ENCODE assay signal across 20 cellular contexts in the genomic region with DNA sequence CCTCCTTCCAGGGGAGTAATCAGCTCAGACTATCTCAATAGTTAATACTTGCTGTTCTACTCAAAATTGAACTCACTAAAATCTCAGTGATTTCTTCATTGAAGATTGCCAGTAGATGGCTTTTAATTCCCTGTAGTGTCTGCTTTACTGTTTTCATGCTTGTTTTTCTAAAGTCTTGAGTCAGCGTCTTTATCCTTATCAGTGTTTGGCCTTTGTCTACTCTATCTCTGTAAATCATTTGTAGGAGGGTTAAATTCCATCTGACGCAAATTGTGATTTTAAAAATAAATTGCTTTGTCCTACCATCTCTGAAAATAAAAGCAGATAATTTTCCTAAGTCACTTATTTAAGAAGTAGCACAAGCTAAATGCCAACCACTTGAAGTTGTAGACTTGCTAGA. TPM values are rescaled to one million over a fixed set of nuclear protein-coding genes. Genes with fewer than 3 reads are reported as not detected.
DNase-seq lines count a peak whose midpoint lies in the region; ATAC-seq and TF ChIP-seq lines count a peak whose summit lies in the region.
"Had no signal": no experiment of that assay in that cellular context is flagged by ENCODE, and none has a peak within 500 bp of the region (broad histone marks: within the 10 kb centered on the region; RNA-seq: fewer than 3 reads in every experiment).

No MANE protein-coding gene starts in this region.

- no peak overlapping the region for H2BK12ac ChIP-seq in H9 (ENCODE audit: insufficient read length, low read depth, low read length)

- no peak for ATAC-seq in GM18868 (IDR thresholded peaks at IDR 0.05; ENCODE audit: unreplicated experiment)
- ATAC-seq: Panc1 had no signal

- no peak overlapping the region for H3K4me3 ChIP-seq in colonic mucosa
- no peak overlapping the region for H3K4me3 ChIP-seq in liver (ENCODE audit: low read depth in 1 of 3, low read length in 3 of 3)
- H3K4me3 ChIP-seq in sigmoid colon, result no peak overlapping the region
- H3K4me3 ChIP-seq: GM23248 had no signal

- TF ChIP-seq EP300 in sigmoid colon (IDR thresholded peaks at IDR 0.05), result no peak

- H3K9ac ChIP-seq in H9 (ENCODE audit: extremely low read depth, insufficient read length, low read length), result no peak overlapping the region
- peak overlapping the region in 1 of 2 donors; percentile 60 for H3K9ac ChIP-seq in colonic mucosa (ENCODE audit: low read depth in 2 of 2, low read length in 2 of 2)
- H3K9ac ChIP-seq in liver (ENCODE audit: low read depth in 1 of 2, low read length in 2 of 2), result no peak overlapping the region
- H3K9ac ChIP-seq: GM23248 had no signal

- H3K4me1 Mint-ChIP-seq in H9 (no peaks in the 10 kb centered on the region), progenitor cell of endocrine pancreas (ENCODE audit: low read depth) (peaks cover 26% of the 10 kb centered on the region)
- H3K4me1 Mint-ChIP-seq: CD14-positive monocyte had no signal

- H3K36me3 Mint-ChIP-seq in H9 (ENCODE audit: insufficient read depth in 1 of 3, low read depth in 3 of 3) (no peaks in the 10 kb centered on the region), progenitor cell of endocrine pancreas (ENCODE audit: insufficient read depth) (no peaks in the 10 kb centered on the region)
- H3K36me3 Mint-ChIP-seq: CD14-positive monocyte had no signal

- H2AK5ac ChIP-seq in H9 (ENCODE audit: insufficient read length, low read length), result no peak overlapping the region

- no peaks in the 10 kb centered on the region for H3K36me3 ChIP-seq in colonic mucosa
- H3K36me3 ChIP-seq in liver (ENCODE audit: control insufficient read depth in 4 of 4, insufficient read depth in 3 of 4, low read depth in 1 of 4, low read length in 3 of 4), result no peaks in the 10 kb centered on the region
- no peaks in the 10 kb centered on the region for H3K36me3 ChIP-seq in sigmoid colon

- H3K14ac ChIP-seq in H9 (ENCODE audit: insufficient read depth, low read length), result no peak overlapping the region

- H3K4me1 ChIP-seq in H9 (ENCODE audit: insufficient read depth, low read length) (no peaks in the 10 kb centered on the region), colonic mucosa (no peaks in the 10 kb centered on the region), liver (ENCODE audit: control insufficient read depth in 4 of 4, insufficient read depth in 4 of 4, low read length in 3 of 4) (peaks cover 7 to 14% (median 11%) of the 10 kb centered on the region in 4 donors), sigmoid colon (no peaks in the 10 kb centered on the region)

- H3K27ac ChIP-seq in H9 (ENCODE audit: insufficient read length, low read depth, low read length) (no peak overlapping the region), colonic mucosa (peak overlapping the region; percentile 83), liver (ENCODE audit: low read depth in 1 of 2, low read length in 2 of 2) (no peak overlapping the region), sigmoid colon (no peak overlapping the region)
- H3K27ac ChIP-seq: GM23248 had no signal

- H3K79me1 ChIP-seq in H9 (ENCODE audit: insufficient read depth, low read depth, low read length, poor library complexity, severe bottlenecking), result no peaks in the 10 kb centered on the region

- H3K9me3 Mint-ChIP-seq in H9 (no peaks in the 10 kb centered on the region), progenitor cell of endocrine pancreas (ENCODE audit: low read depth) (no peaks in the 10 kb centered on the region)

- peak overlapping the region in 2 of 3 experiments; percentile 14 to 24; a peak in 2 of 7 replicates for H3K27ac Mint-ChIP-seq in H9
- H3K27ac Mint-ChIP-seq in progenitor cell of endocrine pancreas, result peak overlapping the region; percentile 92
- H3K27ac Mint-ChIP-seq: CD14-positive monocyte had no signal

- H2BK5ac ChIP-seq in H9 (ENCODE audit: insufficient read length, low read length), result no peak overlapping the region

- H3K4me2 ChIP-seq in H9 (ENCODE audit: insufficient read depth, insufficient read length, low read length), result no peak overlapping the region

- no peaks in the 10 kb centered on the region for H4K20me1 ChIP-seq in H9 (ENCODE audit: control insufficient read depth, insufficient read depth, insufficient read length)

- no CpG with 5 or more reads among the region's 2 CpGs for WGBS in H9 (ENCODE audit: extremely low coverage, insufficient read length, low lambda C conversion rate)
- WGBS in liver, result 18% methylated on average over 2 of the region's 2 CpGs
- 22 to 64% methylated on average over 2 of the region's 2 CpGs for WGBS in sigmoid colon, 2 donors

- no peak overlapping the region for H2BK20ac ChIP-seq in H9 (ENCODE audit: low read depth, low read length, poor library complexity, severe bottlenecking)

- TF ChIP-seq CTCF in H9 (conservative IDR thresholded peaks at IDR 0.05), result no peak
- no peak for TF ChIP-seq CTCF in colonic mucosa (IDR thresholded peaks at IDR 0.05)
- no peak for TF ChIP-seq CTCF in liver (IDR thresholded peaks at IDR 0.05; ENCODE audit: low read depth, low read length, missing input control)
- TF ChIP-seq CTCF in progenitor cell of endocrine pancreas (IDR thresholded peaks at IDR 0.05; ENCODE audit: unreplicated experiment), result no peak
- no peak for TF ChIP-seq CTCF in sigmoid colon (IDR thresholded peaks at IDR 0.05)

- no peak overlapping the region for H2AFZ ChIP-seq in H9 (ENCODE audit: low read length)
- H2AFZ ChIP-seq: GM23248 had no signal

- no peak overlapping the region for H2BK120ac ChIP-seq in H9 (ENCODE audit: low read depth, low read length, poor library complexity, severe bottlenecking)

- no peaks in the 10 kb centered on the region for H3K27me3 Mint-ChIP-seq in H9 (ENCODE audit: low read depth)
- no peaks in the 10 kb centered on the region for H3K27me3 Mint-ChIP-seq in progenitor cell of endocrine pancreas

- DNase-seq in H9, result no peak
- DNase-seq in colonic mucosa, result no peak
- DNase-seq in progenitor cell of endocrine pancreas (ENCODE audit: low spot score, unreplicated experiment), result no peak
- DNase-seq in kidney tubule cell (ENCODE audit: low spot score), result no peak
- DNase-seq in sigmoid colon, result no peak
- DNase-seq: ACHN, AML-193, COR-L47, GM23248, Karpas-422, MM.1S, NCI-H1092 treated with DMSO at 0.1 percent for 48 hours, NCI-H2107, NCI-H2227 treated with DMSO at 0.1 percent for 48 hours, NCI-H524, SHP77 had no signal

- H3K23me2 ChIP-seq in H9 (ENCODE audit: insufficient read length, low read depth, low read length, poor library complexity, severe bottlenecking), result no peaks in the 10 kb centered on the region

- no peaks in the 10 kb centered on the region for H3K79me2 ChIP-seq in H9 (ENCODE audit: insufficient read depth, low read length)

- no peak overlapping the region for H3K4ac ChIP-seq in H9 (ENCODE audit: low read depth, low read length)

- H4K91ac ChIP-seq in H9 (ENCODE audit: insufficient read length, low read depth, low read length), result no peak overlapping the region

- TF ChIP-seq RAD21 in liver (IDR thresholded peaks at IDR 0.05), result peak in 1 of 2 donors; percentile 40

- TF ChIP-seq POLR2A in sigmoid colon (IDR thresholded peaks at IDR 0.05), result no peak

- no peak overlapping the region for H4K5ac ChIP-seq in H9 (ENCODE audit: insufficient read length, low read depth, low read length)

- H3K18ac ChIP-seq in H9 (ENCODE audit: insufficient read length, low read depth, low read length), result no peak overlapping the region

- H3K9me3 ChIP-seq in H9 (ENCODE audit: control insufficient read depth, low read depth, low read length) (no peaks in the 10 kb centered on the region), colonic mucosa (no peaks in the 10 kb centered on the region), liver (ENCODE audit: control insufficient read depth in 4 of 4, low read length in 3 of 4) (no peaks in the 10 kb centered on the region), sigmoid colon (no peaks in the 10 kb centered on the region)

- H3T11ph ChIP-seq in H9 (ENCODE audit: low read length), result no peak overlapping the region

- H3K27me3 ChIP-seq in H9 (ENCODE audit: insufficient read depth, low read length) (no peaks in the 10 kb centered on the region), colonic mucosa (no peaks in the 10 kb centered on the region), liver (ENCODE audit: control insufficient read depth in 4 of 4, insufficient read depth in 4 of 4, low read length in 3 of 4) (no peaks in the 10 kb centered on the region), sigmoid colon (no peaks in the 10 kb centered on the region)

- no peak overlapping the region for H2BK15ac ChIP-seq in H9 (ENCODE audit: low read depth, low read length)

- no peak overlapping the region for H4K8ac ChIP-seq in H9 (replicated peaks; ENCODE audit: insufficient read length, low read depth, low read length)

- H3K23ac ChIP-seq in H9 (ENCODE audit: insufficient read length, low read depth, low read length), result no peak overlapping the region

- H3K4me3 Mint-ChIP-seq in H9 (no peak overlapping the region), progenitor cell of endocrine pancreas (ENCODE audit: low read depth) (peak overlapping the region; percentile 30)
- H3K4me3 Mint-ChIP-seq: CD14-positive monocyte had no signal

- H3K56ac ChIP-seq in H9 (ENCODE audit: insufficient read length, low read depth, low read length), result no peak overlapping the region

- intact Hi-C loops in colonic mucosa (cut with DNase I), result no loop called here
- intact Hi-C loops in sigmoid colon (cut with DNase I), result no loop called here

TF ChIP-seq in liver, 16 proteins besides CTCF, POLR2A, EP300 and RAD21 (continues in another document):
- no peak for TF ChIP-seq FOXA1 (IDR thresholded peaks at IDR 0.05)

RNA-seq across cellular contexts. Expression of gene CNNM2, which starts 47.4 kb away (rescaled TPM):
- 17.0 and 17.5 TPM in 2 replicates for total RNA-seq in H9 (2021)
- 10 to 100 TPM; 25.2 to 29.3 TPM for total RNA-seq in colonic mucosa
- total RNA-seq in liver, result 10 to 100 TPM; 10.2 to 10.8 TPM
- polyA plus RNA-seq in liver, result 1 to 10 TPM; 2.0 to 3.7 TPM
- total RNA-seq in progenitor cell of endocrine pancreas, result 12.5 and 14.5 TPM in 2 replicates
- total RNA-seq in sigmoid colon, result 10 to 100 TPM in 1 of 4 donors, 1 to 10 TPM in 3; 3.6 to 11.1 (median 6.0) TPM
- 1 to 10 TPM; 2.4 to 7.0 (median 2.5) TPM for polyA plus RNA-seq in sigmoid colon
